15 cellular contexts compared by ENCODE assay signal in the genomic region with DNA sequence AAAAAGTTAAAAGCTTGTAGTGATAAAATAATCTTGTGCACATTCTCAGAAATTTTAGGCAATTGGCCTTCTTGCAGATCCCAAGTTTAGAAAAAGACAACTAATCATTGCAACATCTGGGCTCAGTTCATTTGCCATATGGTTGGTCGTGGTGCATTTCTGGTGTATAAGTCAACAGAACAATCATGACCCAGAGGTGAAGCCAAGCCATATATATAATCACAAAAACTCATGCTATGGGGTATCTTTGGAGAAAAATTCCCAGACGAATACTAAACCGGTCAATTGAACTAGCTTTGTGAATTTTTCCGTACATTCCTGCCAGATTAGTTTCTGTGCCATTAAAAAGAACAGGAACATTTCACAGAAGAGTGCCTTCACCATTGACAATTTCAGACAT. TPM values are rescaled to one million over a fixed set of nuclear protein-coding genes. Genes with fewer than 3 reads are reported as not detected.
DNase-seq lines count a peak whose midpoint lies in the region; ATAC-seq and TF ChIP-seq lines count a peak whose summit lies in the region.
"Had no signal": no experiment of that assay in that cellular context is flagged by ENCODE, and none has a peak within 500 bp of the region (broad histone marks: within the 10 kb centered on the region; RNA-seq: fewer than 3 reads in every experiment).

No MANE protein-coding gene starts in this region.

- no peaks in the 10 kb centered on the region for H3K27me3 Mint-ChIP-seq in CD4-positive, CD25-positive, alpha-beta regulatory T cell

- H3K4me3 Mint-ChIP-seq in CD4-positive, CD25-positive, alpha-beta regulatory T cell: peak overlapping the region in 3 of 4 donors; percentile 32 to 63 (median 53)

- in situ Hi-C loops in GM13977 (cut with MboI; ENCODE audit: low pct_unique_long_range_greater_than_20kb, low sequenced_read_pairs, unreplicated experiment): no loop called here

- H2AFZ ChIP-seq in mesenchymal stem cell (ENCODE audit: low read depth, low read length): no peak overlapping the region
- H2AFZ ChIP-seq: parathyroid adenoma had no signal

- H2BK15ac ChIP-seq in mesenchymal stem cell (ENCODE audit: low read depth, poor library complexity, severe bottlenecking): no peak overlapping the region

- no peak overlapping the region for H3K18ac ChIP-seq in mesenchymal stem cell (ENCODE audit: low read depth in 1 of 2, low read length in 2 of 2)

- H3K79me1 ChIP-seq in mesenchymal stem cell (replicated peaks; ENCODE audit: low read length, poor library complexity, severe bottlenecking): no peaks in the 10 kb centered on the region

- no peak overlapping the region for H3K4ac ChIP-seq in mesenchymal stem cell (ENCODE audit: low read depth in 1 of 2, low read length in 2 of 2)

- peaks cover 38% of the 10 kb centered on the region for H3K36me3 ChIP-seq in CD4-positive, CD25-positive, alpha-beta regulatory T cell (ENCODE audit: control insufficient read depth, insufficient read depth, low read length)
- H3K36me3 ChIP-seq in adipocyte (ENCODE audit: control insufficient read depth, insufficient read depth, low read length, severe bottlenecking): no peaks in the 10 kb centered on the region
- H3K36me3 ChIP-seq in mesenchymal stem cell (ENCODE audit: control insufficient read depth in 1 of 2, insufficient read depth in 2 of 2, low read depth in 1 of 2, low read length in 2 of 2): no peaks in the 10 kb centered on the region
- no peaks in the 10 kb centered on the region for H3K36me3 ChIP-seq in mucosa of descending colon (ENCODE audit: low read depth)
- H3K36me3 ChIP-seq: tibial artery had no signal

- H3K14ac ChIP-seq in mesenchymal stem cell (ENCODE audit: low read length in 2 of 2): no peak overlapping the region

- peak overlapping the region; percentile 87 to 97 (median 96) for H3K27ac Mint-ChIP-seq in CD4-positive, CD25-positive, alpha-beta regulatory T cell

- DNase-seq in CD4-positive, CD25-positive, alpha-beta regulatory T cell: no peak
- peak; percentile 33 for DNase-seq in GM04503 (ENCODE audit: low read depth)
- peak; percentile 56 for DNase-seq in adipocyte (ENCODE audit: low read depth)
- DNase-seq in mesenchymal stem cell: peak; percentile 24
- no peak for DNase-seq in mucosa of descending colon
- DNase-seq in stimulated activated CD4-positive, alpha-beta T cell treated with anti-CD3 and anti-CD28 coated beads, Interleukin-1b, Interleukin-23, amount 100 ng/mL, for 48 hours: no peak
- no peak for DNase-seq in GM13977 (ENCODE audit: low spot score)
- DNase-seq: foreskin melanocyte; NCI-H1105; NCI-H774; stimulated activated CD4-positive, alpha-beta T cell treated with anti-CD3 and anti-CD28 coated beads, Interleukin-4, amount 100 ng/mL, for 4 hours; tibial artery had no signal

- peaks cover 0 to 2% of the 10 kb centered on the region in 2 experiments for H3K9me3 ChIP-seq in CD4-positive, CD25-positive, alpha-beta regulatory T cell (ENCODE audit: control insufficient read depth in 2 of 2, low read length in 2 of 2)
- H3K9me3 ChIP-seq in adipocyte (ENCODE audit: control insufficient read depth, low read length) (peaks cover 8% of the 10 kb centered on the region), mesenchymal stem cell (ENCODE audit: control insufficient read depth, low read length) (peaks cover 8% of the 10 kb centered on the region), mucosa of descending colon (no peaks in the 10 kb centered on the region)
- H3K9me3 ChIP-seq: tibial artery had no signal

- H3K4me2 ChIP-seq in mesenchymal stem cell (ENCODE audit: low read length, poor library complexity, severe bottlenecking): no peak overlapping the region

- TF ChIP-seq CTCF in mucosa of descending colon (IDR thresholded peaks at IDR 0.05): no peak
- no peak for TF ChIP-seq CTCF in GM13977 (IDR thresholded peaks at IDR 0.05; ENCODE audit: extremely low read depth, insufficient read depth, missing control alignments)

- H3K23ac ChIP-seq in mesenchymal stem cell (ENCODE audit: low read length in 2 of 2): no peak overlapping the region

- peaks cover 53 to 99% (median 83%) of the 10 kb centered on the region in 4 donors for H3K4me1 Mint-ChIP-seq in CD4-positive, CD25-positive, alpha-beta regulatory T cell

- H3K9me3 Mint-ChIP-seq in CD4-positive, CD25-positive, alpha-beta regulatory T cell: peaks cover 0 to 6% (median 1%) of the 10 kb centered on the region in 7 donors

- no peak overlapping the region for H4K8ac ChIP-seq in mesenchymal stem cell (ENCODE audit: low read length)

- no peaks in the 10 kb centered on the region for H3K27me3 ChIP-seq in CD4-positive, CD25-positive, alpha-beta regulatory T cell (ENCODE audit: control insufficient read depth, insufficient read depth, low read length)
- H3K27me3 ChIP-seq in adipocyte (replicated peaks; ENCODE audit: control insufficient read depth, insufficient read depth, low read length): no peaks in the 10 kb centered on the region
- H3K27me3 ChIP-seq in mesenchymal stem cell (ENCODE audit: control insufficient read depth in 1 of 2, insufficient read depth in 1 of 2, low read length in 2 of 2): no peaks in the 10 kb centered on the region
- H3K27me3 ChIP-seq: tibial artery had no signal

- ATAC-seq in CD4-positive, CD25-positive, alpha-beta regulatory T cell (ENCODE audit: low read depth in 2 of 2): no peak
- ATAC-seq in mucosa of descending colon: no peak
- ATAC-seq: GM12878 had no signal

- H2BK5ac ChIP-seq in mesenchymal stem cell (ENCODE audit: low read depth, low read length, poor library complexity, severe bottlenecking): no peak overlapping the region

- no peak overlapping the region for H2BK12ac ChIP-seq in mesenchymal stem cell (ENCODE audit: low read length in 2 of 2)

- intact Hi-C loops in mucosa of descending colon (cut with DNase I, micrococcal nuclease): no loop called here

- no peak overlapping the region for H3K27ac ChIP-seq in CD4-positive, CD25-positive, alpha-beta regulatory T cell (ENCODE audit: insufficient read depth, low read length, poor library complexity, severe bottlenecking)
- H3K27ac ChIP-seq in mesenchymal stem cell (ENCODE audit: low read length, poor library complexity, severe bottlenecking): no peak overlapping the region
- H3K27ac ChIP-seq: parathyroid adenoma, tibial artery had no signal

- WGBS in mesenchymal stem cell: 49% methylated on average over 4 of the region's 4 CpGs

- peak overlapping the region; percentile 13 for H3K4me3 ChIP-seq in CD4-positive, CD25-positive, alpha-beta regulatory T cell (ENCODE audit: low read depth, low read length)
- H3K4me3 ChIP-seq in adipocyte (ENCODE audit: low read length) (no peak overlapping the region), mesenchymal stem cell (ENCODE audit: insufficient read depth in 1 of 2, low read depth in 1 of 2, low read length in 2 of 2) (no peak overlapping the region), mucosa of descending colon (no peak overlapping the region)
- H3K4me3 ChIP-seq: GM12878, tibial artery had no signal

- H3K9ac ChIP-seq in adipocyte (ENCODE audit: low read length): no peak overlapping the region
- H3K9ac ChIP-seq in mesenchymal stem cell (ENCODE audit: low read length): no peak overlapping the region
- H3K9ac ChIP-seq: parathyroid adenoma had no signal

- H2AK5ac ChIP-seq in mesenchymal stem cell (ENCODE audit: low read length, severe bottlenecking): no peak overlapping the region

- peaks cover 78% of the 10 kb centered on the region for H3K4me1 ChIP-seq in CD4-positive, CD25-positive, alpha-beta regulatory T cell (ENCODE audit: control insufficient read depth, insufficient read depth, low read length, poor library complexity, severe bottlenecking)
- peaks cover 28% of the 10 kb centered on the region for H3K4me1 ChIP-seq in adipocyte (ENCODE audit: control insufficient read depth, insufficient read depth, low read length)
- no peaks in the 10 kb centered on the region for H3K4me1 ChIP-seq in mesenchymal stem cell (ENCODE audit: control insufficient read depth, insufficient read depth, low read depth, low read length)
- no peaks in the 10 kb centered on the region for H3K4me1 ChIP-seq in mucosa of descending colon (ENCODE audit: low read depth)
- H3K4me1 ChIP-seq: parathyroid adenoma, tibial artery had no signal

- no peak overlapping the region for H4K91ac ChIP-seq in mesenchymal stem cell (ENCODE audit: low read length)

- peaks cover 59% of the 10 kb centered on the region for H3K36me3 Mint-ChIP-seq in CD4-positive, CD25-positive, alpha-beta regulatory T cell

- no peak overlapping the region for H2BK120ac ChIP-seq in mesenchymal stem cell (ENCODE audit: low read depth, low read length)

RNA-seq across cellular contexts. Expression of gene FYB1, which starts 50.3 kb away (rescaled TPM):
- total RNA-seq in CD4-positive, CD25-positive, alpha-beta regulatory T cell: 639 TPM
- polyA plus RNA-seq in CD4-positive, CD25-positive, alpha-beta regulatory T cell: 100 to 1,000 TPM; 197 to 254 (median 226) TPM
- polyA plus RNA-seq in mesenchymal stem cell (2013, experiment 1 of 2): 0.10 TPM
- 0.04 TPM for polyA plus RNA-seq in mesenchymal stem cell (2013, experiment 2 of 2)
- 10 to 100 TPM; 11.5 to 19.4 (median 13.1) TPM for total RNA-seq in mucosa of descending colon
- total RNA-seq: Daoy had no signal

Comparison
In these comparisons a context has a peak if more than half of its experiments do, and no peak if none do; other contexts are left out.
1. DNase-seq: peak in GM04503 (single experiment), adipocyte (single experiment) and mesenchymal stem cell (single experiment); none in CD4-positive, CD25-positive, alpha-beta regulatory T cell (0 of 3), mucosa of descending colon (0 of 3), stimulated activated CD4-positive, alpha-beta T cell treated with anti-CD3 and anti-CD28 coated beads, Interleukin-1b, Interleukin-23, amount 100 ng/mL, for 48 hours (single experiment) and GM13977 (single experiment).
2. RNA of gene FYB1, which starts 50.3 kb away (total RNA-seq): 639 TPM in CD4-positive, CD25-positive, alpha-beta regulatory T cell (single experiment); 11.5 to 19.4 TPM in mucosa of descending colon; every median in the first group is over 10 times any median in the second.